In genomic region chr17:18432206-18432605, GRCh38 we compare ENCODE assay signal across 9 cellular contexts. TPM values are rescaled to one million over a fixed set of nuclear protein-coding genes. Genes with fewer than 3 reads are reported as not detected.
"Had no signal": no experiment of that assay in that cellular context is flagged by ENCODE, and none has a peak within 500 bp of the region (broad histone marks: within the 10 kb centered on the region; RNA-seq: fewer than 3 reads in every experiment).

No MANE protein-coding gene starts in this region.

RNA-seq across cellular contexts. Expression of gene LGALS9C, which starts 44.4 kb away (rescaled TPM):
- total RNA-seq: subcutaneous adipose tissue, temporal lobe, thoracic aorta, thyroid gland, tibial nerve, upper lobe of right lung, ureter, urinary bladder, uterus had no signal

RNA-seq across cellular contexts. Expression of gene EVPLL, which starts 54.6 kb away (rescaled TPM):
- total RNA-seq: temporal lobe, thoracic aorta, tibial nerve, uterus had no signal
